14 cellular contexts compared by ENCODE assay signal in the genomic region with DNA sequence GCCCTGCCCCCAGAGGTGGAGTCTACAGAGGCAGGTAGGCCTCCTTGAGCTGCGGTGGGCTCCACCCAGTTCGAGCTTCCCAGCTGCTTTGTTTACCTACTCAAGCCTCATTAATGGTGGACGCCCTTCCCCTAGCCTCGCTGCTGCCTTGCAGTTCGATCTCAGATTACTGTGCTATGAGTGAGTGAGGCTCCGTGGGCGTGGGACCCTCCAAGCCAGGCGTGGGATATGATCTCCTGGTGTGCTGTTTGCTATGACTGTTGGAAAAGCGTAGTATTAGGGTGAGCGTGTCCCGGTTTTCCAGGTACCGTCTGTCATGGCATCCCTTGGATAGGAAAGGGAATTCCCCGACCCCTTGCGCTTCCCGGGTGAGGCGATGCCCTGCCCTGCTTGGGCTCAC. TPM values are rescaled to one million over a fixed set of nuclear protein-coding genes. Genes with fewer than 3 reads are reported as not detected.
"Had no signal": no experiment of that assay in that cellular context is flagged by ENCODE, and none has a peak within 500 bp of the region (broad histone marks: within the 10 kb centered on the region; RNA-seq: fewer than 3 reads in every experiment).

No MANE protein-coding gene starts in this region.

RNA-seq across cellular contexts. Expression of a gene that starts 42.0 kb away (rescaled TPM):
- total RNA-seq: stomach, subcutaneous adipose tissue, suprapubic skin, temporal lobe, thyroid gland, tibial nerve, transverse colon, upper lobe of left lung, upper lobe of right lung, ureter, urinary bladder, uterus, vagina had no signal
- polyA plus RNA-seq: stomach, thymus, urinary bladder had no signal

RNA-seq across cellular contexts. Expression of a gene that starts 47.0 kb away (rescaled TPM):
- total RNA-seq: stomach, subcutaneous adipose tissue, suprapubic skin, temporal lobe, thyroid gland, tibial nerve, transverse colon, upper lobe of left lung, upper lobe of right lung, ureter, urinary bladder, uterus, vagina had no signal
- polyA plus RNA-seq: stomach, thymus, urinary bladder had no signal
